In genomic region chr10:130801276-130801675, GRCh38 we compare ENCODE assay signal across 22 cellular contexts.
DNase-seq lines count a peak whose midpoint lies in the region; ATAC-seq, FAIRE-seq and TF ChIP-seq lines count a peak whose summit lies in the region.
"Had no signal": no experiment of that assay in that cellular context is flagged by ENCODE, and none has a peak within 500 bp of the region (broad histone marks: within the 10 kb centered on the region; RNA-seq: fewer than 3 reads in every experiment).

No MANE protein-coding gene starts in this region.

- H3K4me1 Mint-ChIP-seq in CD14-positive monocyte (peaks cover 3% of the 10 kb centered on the region), nephron (no peaks in the 10 kb centered on the region)
- H3K4me1 Mint-ChIP-seq: CD4-positive, alpha-beta memory T cell had no signal

- H3K9ac ChIP-seq in kidney (ENCODE audit: low read length in 2 of 2): no peak overlapping the region
- H3K9ac ChIP-seq: BLaER1 treated with 17β-estradiol and CSF1 and Interleukin-3, amounts not matched to agents 10 nM and 100 nM; GM23248 had no signal

- H3K9me3 Mint-ChIP-seq in CD14-positive monocyte (peaks cover 0 to 6% (median 3%) of the 10 kb centered on the region in 7 donors), nephron (peaks cover 5% of the 10 kb centered on the region)
- H3K9me3 Mint-ChIP-seq: H9 had no signal

- no peak overlapping the region for H3K27ac ChIP-seq in kidney (ENCODE audit: low read depth in 2 of 2, low read length in 2 of 2)
- no peak overlapping the region for H3K27ac ChIP-seq in substantia nigra (ENCODE audit: low read depth, low read length, poor library complexity, severe bottlenecking)
- H3K27ac ChIP-seq: A549, GM23248 had no signal

- no peaks in the 10 kb centered on the region for H3K4me1 ChIP-seq in kidney (ENCODE audit: control insufficient read depth in 1 of 2, insufficient read depth in 1 of 2, low read depth in 1 of 2, low read length in 2 of 2)
- H3K4me1 ChIP-seq: A549, BE2C had no signal

- H3K27me3 Mint-ChIP-seq in CD14-positive monocyte (ENCODE audit: low read depth in 3 of 3) (peaks cover 5 to 14% (median 8%) of the 10 kb centered on the region in 3 donors), nephron (ENCODE audit: low read depth) (peaks cover 27% of the 10 kb centered on the region)
- H3K27me3 Mint-ChIP-seq: CD4-positive, alpha-beta memory T cell had no signal

- no peak for TF ChIP-seq CTCF in CD14-positive monocyte (IDR thresholded peaks at IDR 0.05)
- no peak for TF ChIP-seq CTCF in kidney (IDR thresholded peaks at IDR 0.05; ENCODE audit: borderline replicate concordance, extremely low read depth, insufficient read depth)
- TF ChIP-seq CTCF in nephron (IDR thresholded peaks at IDR 0.05; ENCODE audit: unreplicated experiment in 3 of 3): no peak

- H3K36me3 ChIP-seq in kidney (ENCODE audit: control insufficient read depth in 1 of 2, insufficient read depth in 2 of 2, low read length in 2 of 2): no peaks in the 10 kb centered on the region
- H3K36me3 ChIP-seq: BE2C; BLaER1 treated with 17β-estradiol and CSF1 and Interleukin-3, amounts not matched to agents 10 nM and 100 nM had no signal

- intact Hi-C loops in CD14-positive monocyte (cut with micrococcal nuclease) (no loop called here), kidney (cut with DNase I) (no loop called here)

- H3K9me3 ChIP-seq in kidney (ENCODE audit: control insufficient read depth in 1 of 2, low read length in 2 of 2): no peaks in the 10 kb centered on the region
- H3K9me3 ChIP-seq: A549, BE2C had no signal

- H3K4me3 Mint-ChIP-seq in CD14-positive monocyte (no peak overlapping the region), nephron (no peak overlapping the region)
- H3K4me3 Mint-ChIP-seq: CD4-positive, alpha-beta memory T cell; H9 had no signal

- no peak overlapping the region for H3K27ac Mint-ChIP-seq in CD14-positive monocyte
- H3K27ac Mint-ChIP-seq in nephron: peak overlapping the region in 2 of 3 experiments; percentile 33 to 52
- H3K27ac Mint-ChIP-seq: CD4-positive, alpha-beta memory T cell; H9 had no signal

- no peaks in the 10 kb centered on the region for H3K36me3 Mint-ChIP-seq in CD14-positive monocyte
- no peaks in the 10 kb centered on the region for H3K36me3 Mint-ChIP-seq in nephron (ENCODE audit: low read depth)
- H3K36me3 Mint-ChIP-seq: CD4-positive, alpha-beta memory T cell had no signal

- FAIRE-seq in kidney (lab: Jason Lieb, UNC): no peak
- FAIRE-seq: A549, GM12892, H1 had no signal

- H3K4me3 ChIP-seq in kidney (ENCODE audit: low read length in 2 of 2): no peak overlapping the region
- H3K4me3 ChIP-seq: A549; BLaER1 treated with 17β-estradiol and CSF1 and Interleukin-3, amounts not matched to agents 10 nM and 100 nM; GM23248 had no signal

- DNase-seq in CD14-positive monocyte (ENCODE audit: low spot score): peak; percentile 2
- peak; percentile 57 for DNase-seq in kidney
- DNase-seq in kidney tubule cell (ENCODE audit: low spot score): no peak
- DNase-seq in substantia nigra (lab: John Stamatoyannopoulos, UW): no peak
- DNase-seq: 8988T; ACHN; AML-193; BE2C; Calu3; CD4-positive, alpha-beta memory T cell; COR-L47; DMS53; DMS79 treated with DMSO at 0.1 percent for 48 hours; GM23248; H9 had no signal

- no peak for ATAC-seq in GM21360 (IDR thresholded peaks at IDR 0.05; ENCODE audit: unreplicated experiment)
- ATAC-seq: A549, HCT116 had no signal

Comparison
In these comparisons a context has a peak if more than half of its experiments do, and no peak if none do; other contexts are left out.
1. DNase-seq: peak in CD14-positive monocyte (single experiment) and kidney (single experiment); none in kidney tubule cell (single experiment) and substantia nigra (0 of 49).
2. H3K27ac Mint-ChIP-seq: peak in nephron (2 of 3); none in CD14-positive monocyte (0 of 7).